In genomic region chr22:43992331-43992821, GRCh38 we compare ENCODE assay signal across 11 cellular contexts. TPM values are rescaled to one million over a fixed set of nuclear protein-coding genes. Genes with fewer than 3 reads are reported as not detected.
DNase-seq lines count a peak whose midpoint lies in the region; ATAC-seq, FAIRE-seq and TF ChIP-seq lines count a peak whose summit lies in the region.
"Had no signal": no experiment of that assay in that cellular context is flagged by ENCODE, and none has a peak within 500 bp of the region (broad histone marks: within the 10 kb centered on the region; RNA-seq: fewer than 3 reads in every experiment).

No MANE protein-coding gene starts in this region.

- no peak for TF ChIP-seq POLR2A in HepG2 (IDR thresholded peaks at IDR 0.05; ENCODE audit: insufficient read depth in 1 of 2, low read depth in 2 of 2, low read length in 2 of 2)

- H3K36me3 ChIP-seq in HepG2 (replicated peaks in 1 of 2; ENCODE audit: control insufficient read depth in 1 of 2, insufficient read depth in 2 of 2, low read length in 2 of 2), result peaks cover 37 to 83% of the 10 kb centered on the region in 2 experiments

- 99% methylated on average over 10 of the region's 16 CpGs for WGBS in HepG2 (ENCODE audit: low lambda C conversion rate)

- H3K4me1 ChIP-seq in HepG2 (ENCODE audit: insufficient read depth, low read length), result peaks cover 7% of the 10 kb centered on the region

- H4K20me1 ChIP-seq in HepG2 (ENCODE audit: insufficient read depth, low read length), result peaks cover 4% of the 10 kb centered on the region; the same call in 1 of the 2 replicates

- TF ChIP-seq CTCF in HepG2 (CRISPR knock-in tag; IDR thresholded peaks at IDR 0.05), result no peak

- H3K79me2 ChIP-seq in HepG2 (ENCODE audit: insufficient read depth, low read length), result no peaks in the 10 kb centered on the region

- TF ChIP-seq EP300 in HepG2 (IDR thresholded peaks at IDR 0.05; ENCODE audit: low read depth in 2 of 2, low read length in 2 of 2) (no peak), HepG2 (CRISPR knock-in tag; IDR thresholded peaks at IDR 0.05; ENCODE audit: borderline replicate concordance) (no peak)

- FAIRE-seq in HepG2 (lab: Jason Lieb, UNC), result no peak
- FAIRE-seq: colon had no signal

- H3K27me3 ChIP-seq in HepG2 (ENCODE audit: control insufficient read depth in 1 of 2, insufficient read depth in 2 of 2, low read length in 2 of 2), result no peaks in the 10 kb centered on the region
- H3K27me3 ChIP-seq: upper lobe of left lung had no signal

- no TSS peak for BruUV-seq in HepG2 (replicated peaks; lab: Mats Ljungman, UMichigan)

- in situ Hi-C loops in HepG2 (cut with HindIII; ENCODE audit: extremely low pct_ligation_motif_present, low pct_unique_long_range_greater_than_20kb), result loop anchor here (5.0 kb wide), 1 partner anchor 635 kb away; no protein-coding TSS in a partner anchor

- POLR2A ChIA-PET in HepG2 (lab: Yijun Ruan, JAX), result no interaction called here

- no peak overlapping the region for H3K4me3 ChIP-seq in HepG2 (replicated peaks in 1 of 3; ENCODE audit: insufficient read depth in 1 of 3, low read depth in 2 of 3, low read length in 3 of 3)
- H3K4me3 ChIP-seq: upper lobe of left lung had no signal

- CTCF ChIA-PET in HepG2 (lab: Yijun Ruan, JAX; ENCODE audit: low intra/inter-chr PET ratio, low total read pairs), result interaction anchor here (1.7 to 2.2 kb wide), 3 partner anchors 89 to 634 kb away, joined by 8 to 27 read pairs (median 17); no protein-coding TSS in a partner anchor

- ATAC-seq in HepG2 (peak; percentile 20; the same call in 1 of the 3 replicates), HG03175 (IDR thresholded peaks at IDR 0.05; ENCODE audit: unreplicated experiment) (no peak), GM18520 (IDR thresholded peaks at IDR 0.05; ENCODE audit: unreplicated experiment) (no peak)

- no peak overlapping the region for H3K4me2 ChIP-seq in HepG2 (ENCODE audit: low read depth, low read length)

- DNase-seq in AG08395 (ENCODE audit: low spot score) (peak; percentile 95), HCEC 1CT (peak; percentile 1), HepG2 (ENCODE audit: low spot score) (no peak), HT-29 (ENCODE audit: low spot score) (no peak)
- no peak for DNase-seq in stimulated activated CD4-positive, alpha-beta T cell treated with anti-CD3 and anti-CD28 coated beads, Interleukin-4, amount 100 ng/mL, for 24 hours

- no peaks in the 10 kb centered on the region for H3K9me3 ChIP-seq in HepG2 (ENCODE audit: low read length)
- H3K9me3 ChIP-seq: upper lobe of left lung had no signal

- no peak overlapping the region for H3K9ac ChIP-seq in HepG2 (ENCODE audit: insufficient read depth, low read depth, low read length)

- H3K27ac ChIP-seq in angular gyrus (ENCODE audit: low read depth, low read length) (peak overlapping the region; percentile 17), HepG2 (ENCODE audit: extremely low read length, insufficient read depth, low read length) (no peak overlapping the region)
- H3K27ac ChIP-seq: upper lobe of left lung, WERI-Rb-1 had no signal

- TF ChIP-seq RAD21 in HepG2 (CRISPR knock-in tag; IDR thresholded peaks at IDR 0.05), result no peak

- H2AFZ ChIP-seq in HepG2 (ENCODE audit: low read length), result no peak overlapping the region

- intact Hi-C loops in HepG2 (cut with micrococcal nuclease; ENCODE audit: unreplicated experiment), result no loop called here

TF ChIP-seq in HepG2, 621 proteins besides CTCF, POLR2A, EP300 and RAD21:
- no peak for TF ChIP-seq ETS1 (CRISPR knock-in tag; IDR thresholded peaks at IDR 0.05)
- 0 out of 2 replicates have a peak, but pooled peaks have one; percentile 17 for TF ChIP-seq ZNF768 (CRISPR knock-in tag; IDR thresholded peaks at IDR 0.05)

RNA-seq across cellular contexts. Expression of gene PARVB, which starts 31.7 kb away (rescaled TPM):
- 0.15 TPM in 1 of 2 replicates, not detected in the other for total RNA-seq in HepG2 (2016; rRNA removed; fragmentation: Illumina TruSeq; extraction: Trizol)
- not detected in 2 replicates for total RNA-seq in HepG2 (2016; cell fraction: cytosol; rRNA removed; fragmentation: Illumina TruSeq; extraction: Trizol; ENCODE audit: low read depth)
- 0.06 TPM in 1 of 2 replicates, not detected in the other for total RNA-seq in HepG2 (2016; cell fraction: insoluble cytoplasmic fraction; rRNA removed; fragmentation: Illumina TruSeq; extraction: Trizol)
- not detected in 2 replicates for total RNA-seq in HepG2 (2016; cell fraction: membrane; rRNA removed; fragmentation: Illumina TruSeq; extraction: Trizol)
- not detected in 2 replicates for total RNA-seq in HepG2 (2016; cell fraction: nucleus; rRNA removed; fragmentation: Illumina TruSeq; extraction: Trizol)
- polyA plus RNA-seq in HepG2 (2011; rRNA removed), result 0.11 and 0.18 TPM in 2 replicates
- polyA plus RNA-seq in HepG2 (2011; cell fraction: cytosol; rRNA removed), result 0.15 and 0.19 TPM in 2 replicates
- 0.16 and 0.33 TPM in 2 replicates for polyA plus RNA-seq in HepG2 (2011; cell fraction: nucleus; rRNA removed)
- not detected in 2 replicates for polyA plus RNA-seq in HepG2 (2012)
- polyA plus RNA-seq in HepG2 (2016; cell fraction: cytosol; fragmentation: Illumina TruSeq; extraction: Trizol; ENCODE audit: low read depth), result 0.07 and 0.15 TPM in 2 replicates
- polyA plus RNA-seq in HepG2 (2016; cell fraction: insoluble cytoplasmic fraction; fragmentation: Illumina TruSeq; extraction: Trizol; ENCODE audit: low read depth), result not detected in 2 replicates
- 0.15 TPM in 1 of 2 replicates, not detected in the other for polyA plus RNA-seq in HepG2 (2016; cell fraction: membrane; fragmentation: Illumina TruSeq; extraction: Trizol; ENCODE audit: low read depth)
- 0.29 and 0.56 TPM in 2 replicates for polyA plus RNA-seq in HepG2 (2016; cell fraction: nucleus; fragmentation: Illumina TruSeq; extraction: Trizol; ENCODE audit: insufficient read depth, low read depth)
- polyA minus RNA-seq in HepG2 (2011; rRNA and poly(A)+ RNA removed; ENCODE audit: low replicate concordance), result 1.1 and 29.8 TPM in 2 replicates
- 0.88 TPM in 1 of 2 replicates, not detected in the other for polyA minus RNA-seq in HepG2 (2011; cell fraction: cytosol; rRNA and poly(A)+ RNA removed)
- 1.0 TPM in 1 of 2 replicates, not detected in the other for polyA minus RNA-seq in HepG2 (2011; cell fraction: nucleus; rRNA and poly(A)+ RNA removed)
- total RNA-seq in HT-29 (2014; rRNA removed; shearing (Covaris generic)), result not detected in 2 replicates

RNA-seq across cellular contexts. Expression of gene SAMM50, which starts 37.1 kb away (rescaled TPM):
- total RNA-seq in HepG2 (2016; rRNA removed; fragmentation: Illumina TruSeq; extraction: Trizol), result 63.4 and 95.8 TPM in 2 replicates
- total RNA-seq in HepG2 (2016; cell fraction: cytosol; rRNA removed; fragmentation: Illumina TruSeq; extraction: Trizol; ENCODE audit: low read depth), result 16.2 and 18.4 TPM in 2 replicates
- total RNA-seq in HepG2 (2016; cell fraction: insoluble cytoplasmic fraction; rRNA removed; fragmentation: Illumina TruSeq; extraction: Trizol), result 68.1 and 90.1 TPM in 2 replicates
- total RNA-seq in HepG2 (2016; cell fraction: membrane; rRNA removed; fragmentation: Illumina TruSeq; extraction: Trizol), result 30.8 and 34.8 TPM in 2 replicates
- total RNA-seq in HepG2 (2016; cell fraction: nucleus; rRNA removed; fragmentation: Illumina TruSeq; extraction: Trizol), result 33.1 and 34.2 TPM in 2 replicates
- 26.2 and 34.7 TPM in 2 replicates for polyA plus RNA-seq in HepG2 (2011; rRNA removed)
- 27.3 and 27.8 TPM in 2 replicates for polyA plus RNA-seq in HepG2 (2011; cell fraction: cytosol; rRNA removed)
- polyA plus RNA-seq in HepG2 (2011; cell fraction: nucleus; rRNA removed), result 19.1 and 21.3 TPM in 2 replicates
- polyA plus RNA-seq in HepG2 (2012), result 36.0 and 46.3 TPM in 2 replicates
- 18.9 and 20.3 TPM in 2 replicates for polyA plus RNA-seq in HepG2 (2016; cell fraction: cytosol; fragmentation: Illumina TruSeq; extraction: Trizol; ENCODE audit: low read depth)
- 90.0 and 99.1 TPM in 2 replicates for polyA plus RNA-seq in HepG2 (2016; cell fraction: insoluble cytoplasmic fraction; fragmentation: Illumina TruSeq; extraction: Trizol; ENCODE audit: low read depth)
- polyA plus RNA-seq in HepG2 (2016; cell fraction: membrane; fragmentation: Illumina TruSeq; extraction: Trizol; ENCODE audit: low read depth), result 27.5 and 27.7 TPM in 2 replicates
- 48.2 and 49.2 TPM in 2 replicates for polyA plus RNA-seq in HepG2 (2016; cell fraction: nucleus; fragmentation: Illumina TruSeq; extraction: Trizol; ENCODE audit: insufficient read depth, low read depth)
- 22.2 and 45.2 TPM in 2 replicates for polyA minus RNA-seq in HepG2 (2011; rRNA and poly(A)+ RNA removed; ENCODE audit: low replicate concordance)
- 20.5 and 22.8 TPM in 2 replicates for polyA minus RNA-seq in HepG2 (2011; cell fraction: cytosol; rRNA and poly(A)+ RNA removed)
- 19.3 and 24.1 TPM in 2 replicates for polyA minus RNA-seq in HepG2 (2011; cell fraction: nucleus; rRNA and poly(A)+ RNA removed)
- total RNA-seq in HT-29 (2014; rRNA removed; shearing (Covaris generic)), result 19.1 and 20.2 TPM in 2 replicates

Comparison
In these comparisons a context has a peak if more than half of its experiments do, and no peak if none do; other contexts are left out.
1. DNase-seq: peak in AG08395 (single experiment) and HCEC 1CT (single experiment); none in HepG2 (single experiment), stimulated activated CD4-positive, alpha-beta T cell treated with anti-CD3 and anti-CD28 coated beads, Interleukin-4, amount 100 ng/mL, for 24 hours (single experiment) and HT-29 (single experiment).